ENCODE assay signal across 20 cellular contexts in genomic region chr1:117638141-117638540, GRCh38.
"Had no signal": no experiment of that assay in that cellular context is flagged by ENCODE, and none has a peak within 500 bp of the region (broad histone marks: within the 10 kb centered on the region; RNA-seq: fewer than 3 reads in every experiment).

No MANE protein-coding gene starts in this region.

- H3K36me3 ChIP-seq: ascending aorta, breast epithelium, pancreas, right lobe of liver had no signal

- H3K36me3 Mint-ChIP-seq: activated naive CD4-positive, alpha-beta T cell treated with anti-CD3 and anti-CD28 coated beads, Interleukin-2, amount 50 U/mL, for 24 hours; immature natural killer cell; natural killer cell; WTC11 had no signal

- H3K27ac Mint-ChIP-seq: activated CD4-positive, alpha-beta T cell treated with anti-CD3 and anti-CD28 coated beads for 36 hours; activated CD8-positive, alpha-beta T cell treated with anti-CD3 and anti-CD28 coated beads for 36 hours; activated naive CD4-positive, alpha-beta T cell treated with anti-CD3 and anti-CD28 coated beads, Interleukin-2, amount 50 U/mL, for 24 hours; activated T-cell treated with anti-CD3 and anti-CD28 coated beads, Interleukin-2, amount 50 U/mL, for 72 hours; dendritic cell treated with granulocyte-macrophage colony-stimulating factor and Interleukin-4, amounts not matched to agents 40 ng/mL and 50 ng/mL, for 4 days; natural killer cell; T-helper 2 cell treated with Interferon-gamma antibody and Interleukin-4, amounts not matched to agents 5 μg/mL and 100 μg/mL, for 36 hours; WTC11 had no signal

- H3K27me3 ChIP-seq: ascending aorta, breast epithelium, pancreas, right lobe of liver had no signal

- H3K4me1 ChIP-seq: breast epithelium had no signal

- H3K27ac ChIP-seq: ascending aorta, breast epithelium, pancreas, right lobe of liver had no signal

- H3K4me3 ChIP-seq: ascending aorta, breast epithelium, pancreas, right lobe of liver had no signal

- H3K9me3 Mint-ChIP-seq: activated CD8-positive, alpha-beta T cell treated with anti-CD3 and anti-CD28 coated beads for 36 hours; activated naive CD4-positive, alpha-beta T cell treated with anti-CD3 and anti-CD28 coated beads, Interleukin-2, amount 50 U/mL, for 24 hours; activated T-cell treated with anti-CD3 and anti-CD28 coated beads, Interleukin-2, amount 50 U/mL, for 72 hours; dendritic cell treated with granulocyte-macrophage colony-stimulating factor and Interleukin-4, amounts not matched to agents 40 ng/mL and 50 ng/mL, for 4 days; immature natural killer cell; natural killer cell; T-helper 2 cell treated with Interferon-gamma antibody and Interleukin-4, amounts not matched to agents 5 μg/mL and 100 μg/mL, for 36 hours; WTC11 had no signal

- ATAC-seq: activated CD4-positive, alpha-beta T cell treated with anti-CD3 and anti-CD28 coated beads for 36 hours; activated CD8-positive, alpha-beta T cell treated with anti-CD3 and anti-CD28 coated beads for 36 hours; activated T-cell treated with anti-CD3 and anti-CD28 coated beads, Interleukin-2, amount 50 U/mL, for 72 hours; left ventricle myocardium superior; pancreas; WTC11 had no signal

- DNase-seq: activated CD4-positive, alpha-beta T cell treated with anti-CD3 and anti-CD28 coated beads for 36 hours; activated CD8-positive, alpha-beta T cell treated with anti-CD3 and anti-CD28 coated beads for 36 hours; activated effector memory CD4-positive, alpha-beta T cell treated with anti-CD3 and anti-CD28 coated beads, Interleukin-2, amount 50 U/mL, for 16 hours; activated T-cell treated with anti-CD3 and anti-CD28 coated beads, Interleukin-2, amount 50 U/mL, for 72 hours; cerebellar nuclear complex; effector CD8-positive, alpha-beta T cell; immature natural killer cell; kidney glomerular epithelial cell; left ventricle myocardium superior; natural killer cell; pancreas; right lobe of liver; stimulated activated CD4-positive, alpha-beta T cell treated with anti-CD3 and anti-CD28 coated beads, Interleukin-15, amount 100 ng/mL, for 24 hours; stimulated activated CD4-positive, alpha-beta T cell treated with anti-CD3 and anti-CD28 coated beads, Interleukin-2, amount 100 ng/mL, for 48 hours had no signal

- H3K4me3 Mint-ChIP-seq: activated CD4-positive, alpha-beta T cell treated with anti-CD3 and anti-CD28 coated beads for 36 hours; activated CD8-positive, alpha-beta T cell treated with anti-CD3 and anti-CD28 coated beads for 36 hours; activated naive CD4-positive, alpha-beta T cell treated with anti-CD3 and anti-CD28 coated beads, Interleukin-2, amount 50 U/mL, for 24 hours; activated T-cell treated with anti-CD3 and anti-CD28 coated beads, Interleukin-2, amount 50 U/mL, for 72 hours; dendritic cell treated with granulocyte-macrophage colony-stimulating factor and Interleukin-4, amounts not matched to agents 40 ng/mL and 50 ng/mL, for 4 days; immature natural killer cell; natural killer cell; T-helper 2 cell treated with Interferon-gamma antibody and Interleukin-4, amounts not matched to agents 5 μg/mL and 100 μg/mL, for 36 hours; WTC11 had no signal
